ENCODE assay signal across 18 cellular contexts in the genomic region with DNA sequence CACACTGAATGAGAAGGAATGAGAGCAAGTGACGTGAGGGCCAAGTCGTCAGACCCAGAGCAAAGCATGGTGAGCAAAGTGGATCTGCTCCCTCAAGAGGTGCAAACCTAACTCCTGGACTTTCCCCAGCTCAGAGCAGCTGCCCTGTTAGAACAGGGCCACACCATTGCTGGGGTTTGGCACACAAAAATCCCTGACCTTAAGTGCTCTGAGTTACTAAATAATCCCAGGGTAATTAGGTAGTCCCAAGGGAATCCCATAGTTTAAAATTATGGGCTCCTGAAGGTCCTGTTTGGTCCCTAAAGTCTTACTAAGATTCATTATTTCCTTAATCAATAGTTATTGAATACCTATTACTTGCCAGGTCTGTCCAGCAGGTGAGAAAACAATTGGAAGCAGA.
A peak's percentile ranks its signal among the peaks of the same experiment; 100 is the strongest.
DNase-seq lines count a peak whose midpoint lies in the region; ATAC-seq, FAIRE-seq and TF ChIP-seq lines count a peak whose summit lies in the region.
"Had no signal": no experiment of that assay in that cellular context is flagged by ENCODE, and none has a peak within 500 bp of the region (broad histone marks: within the 10 kb centered on the region; RNA-seq: fewer than 3 reads in every experiment).

No MANE protein-coding gene starts in this region.

- CTCF ChIA-PET in GM12878 (lab: Yijun Ruan, JAX): interaction anchor here (1.1 to 2.0 kb wide), 2 partner anchors 40 to 83 kb away, joined by 3 to 11 read pairs; no protein-coding TSS in a partner anchor

- TF ChIP-seq POLR2A in GM12878 (IDR thresholded peaks at IDR 0.05; ENCODE audit: low read depth, low read length): no peak

- H3K36me3 ChIP-seq in heart right ventricle (no peaks in the 10 kb centered on the region), GM12878 (ENCODE audit: control insufficient read depth in 2 of 2, insufficient read depth in 2 of 2, low read length in 1 of 2) (no peaks in the 10 kb centered on the region), skeletal muscle tissue (ENCODE audit: control insufficient read depth in 3 of 3, insufficient read depth in 3 of 3, low read length in 3 of 3) (no peaks in the 10 kb centered on the region)
- no peaks in the 10 kb centered on the region for H3K36me3 ChIP-seq in BLaER1 treated with 17β-estradiol and CSF1 and Interleukin-3, amounts not matched to agents 10 nM and 100 nM
- H3K36me3 ChIP-seq: MG63, SJSA1 had no signal

- no TSS peak for BruUV-seq in GM12878 (replicated peaks; lab: Mats Ljungman, UMichigan)

- TF ChIP-seq RAD21 in GM12878 (IDR thresholded peaks at IDR 0.05; ENCODE audit: insufficient read depth, low read depth, low read length): no peak

- no peak for TF ChIP-seq EP300 in GM12878 (IDR thresholded peaks at IDR 0.05; ENCODE audit: borderline replicate concordance in 1 of 2, control insufficient read depth in 1 of 2, low read depth in 2 of 2, low read length in 2 of 2)

- RAD21 ChIA-PET in GM12878 (lab: Charles Lee; ENCODE audit: unreplicated experiment): interaction anchor here (1.3 kb wide), 1 partner anchor 40 kb away, joined by 4 read pairs; no protein-coding TSS in a partner anchor

- peak overlapping the region in 2 of 11 experiments; percentile 8 to 45; a peak in 2 of 22 replicates for H3K9ac ChIP-seq in BLaER1 treated with 17β-estradiol and CSF1 and Interleukin-3, amounts not matched to agents 10 nM and 100 nM
- no peak overlapping the region for H3K9ac ChIP-seq in GM12878 (ENCODE audit: control insufficient read depth, insufficient read depth, low read length)
- no peak overlapping the region for H3K9ac ChIP-seq in skeletal muscle tissue (ENCODE audit: low read depth in 1 of 3, low read length in 3 of 3)

- in situ Hi-C loops in GM12878 (cut with MboI): loop anchor here (10.0 kb wide), 1 partner anchor 303 kb away; no protein-coding TSS in a partner anchor

- H2AFZ ChIP-seq in GM12878 (ENCODE audit: control insufficient read depth, low read depth, low read length): no peak overlapping the region

- H3K9me3 ChIP-seq in heart right ventricle (no peaks in the 10 kb centered on the region), GM12878 (replicated peaks; ENCODE audit: control insufficient read depth, insufficient read depth, low read length) (no peaks in the 10 kb centered on the region), skeletal muscle tissue (ENCODE audit: control insufficient read depth in 3 of 3, low read length in 3 of 3) (no peaks in the 10 kb centered on the region)
- no peaks in the 10 kb centered on the region for H3K9me3 ChIP-seq in BLaER1 treated with 17β-estradiol and CSF1 and Interleukin-3, amounts not matched to agents 10 nM and 100 nM (replicated peaks in 1 of 11)
- H3K9me3 ChIP-seq: MG63, SJSA1 had no signal

- H3K79me2 ChIP-seq in GM12878 (ENCODE audit: control insufficient read depth, insufficient read depth, low read length): peaks cover 8% of the 10 kb centered on the region

- POLR2A ChIA-PET in GM12878 (lab: Charles Lee): no interaction called here

- peaks cover 0 to 63% (median 39%) of the 10 kb centered on the region in 9 donors for H3K4me1 ChIP-seq in heart right ventricle
- peaks cover 75 to 95% (median 87%) of the 10 kb centered on the region in 10 experiments for H3K4me1 ChIP-seq in BLaER1 treated with 17β-estradiol and CSF1 and Interleukin-3, amounts not matched to agents 10 nM and 100 nM
- H3K4me1 ChIP-seq in GM12878 (ENCODE audit: control insufficient read depth, insufficient read depth, low read length): peaks cover 27% of the 10 kb centered on the region
- peaks cover 6 to 20% (median 19%) of the 10 kb centered on the region in 3 donors for H3K4me1 ChIP-seq in skeletal muscle tissue (ENCODE audit: control insufficient read depth in 3 of 3, insufficient read depth in 3 of 3, low read length in 3 of 3)

- ATAC-seq in heart right ventricle (no peak), Right ventricle myocardium superior (ENCODE audit: poor library complexity) (no peak), GM12878 (no peak), HG03135 (IDR thresholded peaks at IDR 0.05; ENCODE audit: unreplicated experiment) (no peak), HG02798 (IDR thresholded peaks at IDR 0.05; ENCODE audit: poor library complexity, unreplicated experiment) (no peak)
- ATAC-seq: Panc1 had no signal

- H3K27me3 ChIP-seq in heart right ventricle (no peaks in the 10 kb centered on the region), GM12878 (replicated peaks in 1 of 2; ENCODE audit: control insufficient read depth in 2 of 2, insufficient read depth in 2 of 2, low read length in 1 of 2) (no peaks in the 10 kb centered on the region), skeletal muscle tissue (ENCODE audit: control insufficient read depth in 3 of 3, insufficient read depth in 3 of 3, low read length in 3 of 3) (no peaks in the 10 kb centered on the region)
- H3K27me3 ChIP-seq in BLaER1 treated with 17β-estradiol and CSF1 and Interleukin-3, amounts not matched to agents 10 nM and 100 nM: no peaks in the 10 kb centered on the region
- H3K27me3 ChIP-seq: MG63, SJSA1 had no signal

- FAIRE-seq in GM12878 (lab: Jason Lieb, UNC): no peak
- FAIRE-seq: A204.1, H54 had no signal

- H3K27ac ChIP-seq in heart right ventricle: peak overlapping the region in 9 of 10 donors; percentile 15 to 84 (median 75)
- peak overlapping the region in 8 of 11 experiments; percentile 89 to 98 (median 95); a peak in 15 of 22 replicates for H3K27ac ChIP-seq in BLaER1 treated with 17β-estradiol and CSF1 and Interleukin-3, amounts not matched to agents 10 nM and 100 nM
- no peak overlapping the region for H3K27ac ChIP-seq in GM12878 (ENCODE audit: control insufficient read depth, insufficient read depth)
- H3K27ac ChIP-seq in skeletal muscle tissue (ENCODE audit: low read depth, low read length): peak overlapping the region; percentile 77
- H3K27ac ChIP-seq: SJSA1 had no signal

- H3K4me3 ChIP-seq in heart right ventricle: no peak overlapping the region
- H3K4me3 ChIP-seq in BLaER1 treated with 17β-estradiol and CSF1 and Interleukin-3, amounts not matched to agents 10 nM and 100 nM: no peak overlapping the region
- no peak overlapping the region for H3K4me3 ChIP-seq in GM12878
- no peak overlapping the region for H3K4me3 ChIP-seq in skeletal muscle tissue (ENCODE audit: low read length in 3 of 3)
- H3K4me3 ChIP-seq: MG63, SJSA1 had no signal

- DNase-seq in heart right ventricle (no peak), Right ventricle myocardium superior (no peak), GM12878 (ENCODE audit: low read depth, low spot score) (no peak)
- DNase-seq: CD4-positive, CD25-positive, alpha-beta regulatory T cell; MG63; NCI-H1417 treated with DMSO at 0.1 percent for 48 hours; NCI-H187 treated with DMSO at 0.1 percent for 48 hours; NCI-H2107; NCI-H69; NK-92 treated with Interleukin-12 subunit alpha and Interleukin-12 subunit beta, amount 100 ng/mL, for 24 hours had no signal

- SMC1A ChIA-PET in GM12878 (lab: Charles Lee; ENCODE audit: uncharacterized antibody, unreplicated experiment): interaction anchor here (1.0 to 10.7 kb wide), 4 partner anchors 8 to 273 kb away, joined by 3 to 236 read pairs (median 4); no protein-coding TSS in a partner anchor

- 91 to 93% methylated on average over 2 of the region's 2 CpGs for WGBS in heart right ventricle, 2 donors
- 72% methylated on average over 2 of the region's 2 CpGs for WGBS in GM12878 (ENCODE audit: insufficient coverage, insufficient replicate concordance, low lambda C conversion rate, missing lambda C conversion rate)

- no peaks in the 10 kb centered on the region for H4K20me1 ChIP-seq in BLaER1 treated with 17β-estradiol and CSF1 and Interleukin-3, amounts not matched to agents 10 nM and 100 nM
- no peaks in the 10 kb centered on the region for H4K20me1 ChIP-seq in GM12878 (ENCODE audit: control insufficient read depth, insufficient read depth)

- TF ChIP-seq CTCF in heart right ventricle (IDR thresholded peaks at IDR 0.05) (no peak), GM12878 (IDR thresholded peaks at IDR 0.05 in 2 of 3, conservative IDR thresholded peaks at IDR 0.05 in 1 of 3; ENCODE audit: control insufficient read depth in 2 of 3, extremely low read depth in 1 of 3, insufficient read depth in 1 of 3, low read depth in 3 of 3, low read length in 3 of 3) (no peak)

- intact Hi-C loops in heart right ventricle (cut with DNase I): loop anchor here in 7 of 10 donors (5.0 to 10.0 kb wide), 6 partner anchors 273 to 490 kb away; a partner anchor contains a TSS
- intact Hi-C loops in Right ventricle myocardium superior (cut with DNase I): loop anchor here (10.0 kb wide), 1 partner anchor 403 kb away; a partner anchor contains a TSS
- intact Hi-C loops in GM12878 (cut with micrococcal nuclease; ENCODE audit: unreplicated experiment): no loop called here

- H3K4me2 ChIP-seq in BLaER1 treated with 17β-estradiol and CSF1 and Interleukin-3, amounts not matched to agents 10 nM and 100 nM: peak overlapping the region; percentile 49 to 90 (median 77); a peak in 21 of 22 replicates
- H3K4me2 ChIP-seq in GM12878 (ENCODE audit: control insufficient read depth, insufficient read depth): no peak overlapping the region

TF ChIP-seq in GM12878, 131 proteins besides CTCF, POLR2A, EP300 and RAD21:
- TF ChIP-seq MEF2B (IDR thresholded peaks at IDR 0.05; ENCODE audit: partially characterized antibody, poor library complexity, severe bottlenecking) (peak; percentile 65), POLR2AphosphoS2 (IDR thresholded peaks at IDR 0.05; ENCODE audit: low read depth, low read length) (no peak)
